In the genomic region with DNA sequence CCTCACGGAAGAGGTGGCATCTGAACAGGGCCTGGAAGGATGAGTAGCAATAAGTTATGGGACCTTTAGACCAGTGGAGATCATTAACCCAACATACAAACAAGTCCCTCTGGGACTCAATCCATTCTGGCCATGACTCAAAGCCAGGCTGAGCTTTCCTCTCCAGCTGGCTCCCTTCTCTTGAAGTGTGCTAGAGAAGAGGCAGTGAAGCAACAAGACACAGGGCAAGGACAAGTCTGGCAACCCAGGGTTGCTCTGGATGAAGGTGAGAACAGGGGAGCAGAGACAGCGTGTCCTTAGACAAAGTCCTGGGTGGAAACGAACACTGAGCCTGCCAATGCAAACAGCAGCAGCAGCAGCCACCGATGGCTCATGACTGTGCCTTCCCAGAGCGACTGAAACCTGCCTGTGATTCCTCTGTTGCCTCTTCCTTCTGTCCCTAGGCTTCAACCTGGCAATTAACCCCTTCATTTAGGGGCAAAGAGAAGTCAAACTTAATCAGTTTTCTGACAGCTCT, we compare ENCODE assay signal across 1 cellular context.
TF ChIP-seq lines count a peak whose summit lies in the region.

No MANE protein-coding gene starts in this region.

TF ChIP-seq in HepG2, 621 proteins besides CTCF, POLR2A, EP300 and RAD21 (continued from another document and continues in another):
- TF ChIP-seq ZBTB40 (IDR thresholded peaks at IDR 0.05) (no peak), ZBTB40 (CRISPR knock-in tag; IDR thresholded peaks at IDR 0.05) (0 out of 2 replicates have a peak, but pooled peaks have one; percentile 34), ZSCAN22 (CRISPR knock-in tag; IDR thresholded peaks at IDR 0.05) (0 out of 2 replicates have a peak, but pooled peaks have one; percentile 51), ZSCAN25 (CRISPR knock-in tag; IDR thresholded peaks at IDR 0.05) (peak; percentile 61; the same call in 1 of the 2 replicates), PHF5A (CRISPR knock-in tag; IDR thresholded peaks at IDR 0.05; ENCODE audit: low read depth, unreplicated experiment) (peak; percentile 42), STAG1 (CRISPR knock-in tag; IDR thresholded peaks at IDR 0.05) (peak; percentile 1; the same call in 1 of the 2 replicates), XRCC5 (optimal IDR thresholded peaks at IDR 0.05; ENCODE audit: low read length) (peak; percentile 60), ZNF570 (CRISPR knock-in tag; IDR thresholded peaks at IDR 0.05; ENCODE audit: borderline replicate concordance) (no peak), KDM1A (CRISPR knock-in tag; IDR thresholded peaks at IDR 0.05) (no peak), ZNF18 (CRISPR knock-in tag; IDR thresholded peaks at IDR 0.05; ENCODE audit: insufficient replicate concordance) (peak; percentile 28), FOXP1 (IDR thresholded peaks at IDR 0.05) (no peak), FOXP1 (CRISPR knock-in tag; IDR thresholded peaks at IDR 0.05) (peak; percentile 33; the same call in 1 of the 2 replicates), ZMYM3 (CRISPR knock-in tag; IDR thresholded peaks at IDR 0.05) (peak; percentile 75; the same call in 1 of the 2 replicates), ZNF652 (CRISPR knock-in tag; IDR thresholded peaks at IDR 0.05; ENCODE audit: borderline replicate concordance, low read depth) (peak; percentile 95), SAP130 (CRISPR knock-in tag; IDR thresholded peaks at IDR 0.05; ENCODE audit: low read depth) (peak; percentile 76), HDAC1 (CRISPR knock-in tag; IDR thresholded peaks at IDR 0.05) (0 out of 2 replicates have a peak, but pooled peaks have one; percentile 50), ZMAT3 (CRISPR knock-in tag; conservative IDR thresholded peaks at IDR 0.05) (0 out of 2 replicates have a peak, but pooled peaks have one; percentile 44), TEAD3 (CRISPR knock-in tag; optimal IDR thresholded peaks at IDR 0.05; ENCODE audit: borderline replicate concordance) (peak; percentile 35), PHF20 (CRISPR knock-in tag; IDR thresholded peaks at IDR 0.05) (no peak), GATAD1 (CRISPR knock-in tag; IDR thresholded peaks at IDR 0.05) (no peak), MYPOP (CRISPR knock-in tag; IDR thresholded peaks at IDR 0.05) (0 out of 2 replicates have a peak, but pooled peaks have one; percentile 20), TBX2 (CRISPR knock-in tag; IDR thresholded peaks at IDR 0.05; ENCODE audit: borderline replicate concordance) (peak; percentile 58; the same call in 1 of the 2 replicates), RXRB (CRISPR knock-in tag; IDR thresholded peaks at IDR 0.05; ENCODE audit: borderline replicate concordance) (0 out of 2 replicates have a peak, but pooled peaks have one; percentile 20), NR2F1 (CRISPR knock-in tag; IDR thresholded peaks at IDR 0.05) (no peak), CREM (IDR thresholded peaks at IDR 0.05) (no peak; the same call in 1 of the 2 replicates), CREM (CRISPR knock-in tag; IDR thresholded peaks at IDR 0.05) (no peak), SALL1 (CRISPR knock-in tag; IDR thresholded peaks at IDR 0.05) (peak; percentile 77)
- TF ChIP-seq, protein P1, sequence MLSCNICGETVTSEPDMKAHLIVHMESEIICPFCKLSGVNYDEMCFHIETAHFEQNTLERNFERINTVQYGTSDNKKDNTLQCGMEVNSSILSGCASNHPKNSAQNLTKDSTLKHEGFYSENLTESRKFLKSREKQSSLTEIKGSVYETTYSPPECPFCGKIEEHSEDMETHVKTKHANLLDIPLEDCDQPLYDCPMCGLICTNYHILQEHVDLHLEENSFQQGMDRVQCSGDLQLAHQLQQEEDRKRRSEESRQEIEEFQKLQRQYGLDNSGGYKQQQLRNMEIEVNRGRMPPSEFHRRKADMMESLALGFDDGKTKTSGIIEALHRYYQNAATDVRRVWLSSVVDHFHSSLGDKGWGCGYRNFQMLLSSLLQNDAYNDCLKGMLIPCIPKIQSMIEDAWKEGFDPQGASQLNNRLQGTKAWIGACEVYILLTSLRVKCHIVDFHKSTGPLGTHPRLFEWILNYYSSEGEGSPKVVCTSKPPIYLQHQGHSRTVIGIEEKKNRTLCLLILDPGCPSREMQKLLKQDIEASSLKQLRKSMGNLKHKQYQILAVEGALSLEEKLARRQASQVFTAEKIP (CRISPR knock-in tag; IDR thresholded peaks at IDR 0.05; ENCODE audit: borderline replicate concordance), result no peak
- TF ChIP-seq, protein P2, sequence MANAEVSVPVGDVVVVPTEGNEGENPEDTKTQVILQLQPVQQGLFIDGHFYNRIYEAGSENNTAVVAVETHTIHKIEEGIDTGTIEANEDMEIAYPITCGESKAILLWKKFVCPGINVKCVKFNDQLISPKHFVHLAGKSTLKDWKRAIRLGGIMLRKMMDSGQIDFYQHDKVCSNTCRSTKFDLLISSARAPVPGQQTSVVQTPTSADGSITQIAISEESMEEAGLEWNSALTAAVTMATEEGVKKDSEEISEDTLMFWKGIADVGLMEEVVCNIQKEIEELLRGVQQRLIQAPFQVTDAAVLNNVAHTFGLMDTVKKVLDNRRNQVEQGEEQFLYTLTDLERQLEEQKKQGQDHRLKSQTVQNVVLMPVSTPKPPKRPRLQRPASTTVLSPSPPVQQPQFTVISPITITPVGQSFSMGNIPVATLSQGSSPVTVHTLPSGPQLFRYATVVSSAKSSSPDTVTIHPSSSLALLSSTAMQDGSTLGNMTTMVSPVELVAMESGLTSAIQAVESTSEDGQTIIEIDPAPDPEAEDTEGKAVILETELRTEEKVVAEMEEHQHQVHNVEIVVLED (CRISPR knock-in tag; IDR thresholded peaks at IDR 0.05; ENCODE audit: borderline replicate concordance), result peak; percentile 37; the same call in 1 of the 2 replicates
- TF ChIP-seq, protein P3, sequence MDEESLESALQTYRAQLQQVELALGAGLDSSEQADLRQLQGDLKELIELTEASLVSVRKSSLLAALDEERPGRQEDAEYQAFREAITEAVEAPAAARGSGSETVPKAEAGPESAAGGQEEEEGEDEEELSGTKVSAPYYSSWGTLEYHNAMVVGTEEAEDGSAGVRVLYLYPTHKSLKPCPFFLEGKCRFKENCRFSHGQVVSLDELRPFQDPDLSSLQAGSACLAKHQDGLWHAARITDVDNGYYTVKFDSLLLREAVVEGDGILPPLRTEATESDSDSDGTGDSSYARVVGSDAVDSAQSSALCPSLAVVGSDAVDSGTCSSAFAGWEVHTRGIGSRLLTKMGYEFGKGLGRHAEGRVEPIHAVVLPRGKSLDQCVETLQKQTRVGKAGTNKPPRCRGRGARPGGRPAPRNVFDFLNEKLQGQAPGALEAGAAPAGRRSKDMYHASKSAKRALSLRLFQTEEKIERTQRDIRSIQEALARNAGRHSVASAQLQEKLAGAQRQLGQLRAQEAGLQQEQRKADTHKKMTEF (CRISPR knock-in tag; IDR thresholded peaks at IDR 0.05), result peak; percentile 50; the same call in 1 of the 2 replicates
- TF ChIP-seq, protein P4, sequence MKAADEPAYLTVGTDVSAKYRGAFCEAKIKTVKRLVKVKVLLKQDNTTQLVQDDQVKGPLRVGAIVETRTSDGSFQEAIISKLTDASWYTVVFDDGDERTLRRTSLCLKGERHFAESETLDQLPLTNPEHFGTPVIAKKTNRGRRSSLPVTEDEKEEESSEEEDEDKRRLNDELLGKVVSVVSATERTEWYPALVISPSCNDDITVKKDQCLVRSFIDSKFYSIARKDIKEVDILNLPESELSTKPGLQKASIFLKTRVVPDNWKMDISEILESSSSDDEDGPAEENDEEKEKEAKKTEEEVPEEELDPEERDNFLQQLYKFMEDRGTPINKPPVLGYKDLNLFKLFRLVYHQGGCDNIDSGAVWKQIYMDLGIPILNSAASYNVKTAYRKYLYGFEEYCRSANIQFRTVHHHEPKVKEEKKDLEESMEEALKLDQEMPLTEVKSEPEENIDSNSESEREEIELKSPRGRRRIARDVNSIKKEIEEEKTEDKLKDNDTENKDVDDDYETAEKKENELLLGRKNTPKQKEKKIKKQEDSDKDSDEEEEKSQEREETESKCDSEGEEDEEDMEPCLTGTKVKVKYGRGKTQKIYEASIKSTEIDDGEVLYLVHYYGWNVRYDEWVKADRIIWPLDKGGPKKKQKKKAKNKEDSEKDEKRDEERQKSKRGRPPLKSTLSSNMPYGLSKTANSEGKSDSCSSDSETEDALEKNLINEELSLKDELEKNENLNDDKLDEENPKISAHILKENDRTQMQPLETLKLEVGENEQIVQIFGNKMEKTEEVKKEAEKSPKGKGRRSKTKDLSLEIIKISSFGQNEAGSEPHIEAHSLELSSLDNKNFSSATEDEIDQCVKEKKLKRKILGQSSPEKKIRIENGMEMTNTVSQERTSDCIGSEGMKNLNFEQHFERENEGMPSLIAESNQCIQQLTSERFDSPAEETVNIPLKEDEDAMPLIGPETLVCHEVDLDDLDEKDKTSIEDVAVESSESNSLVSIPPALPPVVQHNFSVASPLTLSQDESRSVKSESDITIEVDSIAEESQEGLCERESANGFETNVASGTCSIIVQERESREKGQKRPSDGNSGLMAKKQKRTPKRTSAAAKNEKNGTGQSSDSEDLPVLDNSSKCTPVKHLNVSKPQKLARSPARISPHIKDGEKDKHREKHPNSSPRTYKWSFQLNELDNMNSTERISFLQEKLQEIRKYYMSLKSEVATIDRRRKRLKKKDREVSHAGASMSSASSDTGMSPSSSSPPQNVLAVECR (CRISPR knock-in tag; IDR thresholded peaks at IDR 0.05; ENCODE audit: borderline replicate concordance), result peak; percentile 46; the same call in 1 of the 2 replicates
